Comparison of ENCODE assay signal across 8 cellular contexts in the genomic region with DNA sequence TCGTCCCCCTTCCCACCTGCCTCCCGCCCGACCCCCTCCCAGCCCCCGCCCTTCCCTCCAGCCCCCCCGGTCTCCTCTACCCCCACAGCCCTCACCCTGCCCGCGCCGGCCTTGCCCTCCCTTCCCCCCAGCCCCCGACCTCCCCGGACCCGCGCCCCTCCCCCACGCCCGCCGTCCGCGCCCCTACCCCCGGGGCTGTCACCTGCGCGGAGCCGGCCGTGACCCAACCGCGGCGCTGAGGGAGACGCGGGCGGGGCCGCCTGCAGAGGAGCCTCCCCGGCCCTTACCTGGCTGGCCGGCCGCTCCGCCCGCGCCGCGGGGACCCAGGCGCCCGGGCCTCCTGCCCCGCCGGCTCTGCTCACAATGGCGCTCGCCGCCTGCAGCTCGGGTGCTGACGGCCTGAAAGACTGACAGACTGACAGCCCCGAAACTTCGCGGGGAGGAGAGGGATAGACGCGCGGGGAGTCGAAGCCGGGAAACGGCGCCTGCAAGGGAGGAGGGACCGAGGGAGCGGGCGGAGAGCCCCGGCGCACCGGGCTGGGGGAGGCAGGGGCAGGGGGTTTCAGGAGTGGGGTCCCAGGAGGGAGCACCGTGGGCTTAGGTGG. TPM values are rescaled to one million over a fixed set of nuclear protein-coding genes. Genes with fewer than 3 reads are reported as not detected.
DNase-seq lines count a peak whose midpoint lies in the region; ATAC-seq and TF ChIP-seq lines count a peak whose summit lies in the region.

No MANE protein-coding gene starts in this region.

- peaks cover 5% of the 10 kb centered on the region for H4K20me1 ChIP-seq in MM.1S (ENCODE audit: insufficient read depth, low read length)

- no peaks in the 10 kb centered on the region for H3K27me3 Mint-ChIP-seq in activated naive CD4-positive, alpha-beta T cell treated with anti-CD3 and anti-CD28 coated beads, Interleukin-2, amount 50 U/mL, for 24 hours

- no peak for ATAC-seq in HG02970 (IDR thresholded peaks at IDR 0.05; ENCODE audit: low FRiP score, unreplicated experiment)

- peak overlapping the region; percentile 59 for H3K4me3 ChIP-seq in BE2C (ENCODE audit: low read depth, low read length)
- peak overlapping the region; percentile 75 for H3K4me3 ChIP-seq in MM.1S (ENCODE audit: low read length)
- H3K4me3 ChIP-seq in iPS-18a (ENCODE audit: low read length) = peak overlapping the region; percentile 65

- H3K27ac ChIP-seq in MM.1S (ENCODE audit: low read length) (no peak overlapping the region), iPS-18a (ENCODE audit: low read length) (no peak overlapping the region)

- no peaks in the 10 kb centered on the region for H3K9me3 ChIP-seq in BE2C
- H3K9me3 ChIP-seq in MM.1S (replicated peaks; ENCODE audit: insufficient read depth, low read length) = no peaks in the 10 kb centered on the region
- H3K9me3 ChIP-seq in iPS-18a (ENCODE audit: control insufficient read depth, low read depth, low read length) = no peaks in the 10 kb centered on the region

- no peaks in the 10 kb centered on the region for H3F3A ChIP-seq in MM.1S (ENCODE audit: insufficient read depth, low read length)

- H3K9me2 ChIP-seq in MM.1S (replicated peaks; ENCODE audit: insufficient read depth, low read length) = no peaks in the 10 kb centered on the region

- peaks cover 2% of the 10 kb centered on the region for H3K36me3 Mint-ChIP-seq in activated naive CD4-positive, alpha-beta T cell treated with anti-CD3 and anti-CD28 coated beads, Interleukin-2, amount 50 U/mL, for 24 hours

- H3K79me2 ChIP-seq in MM.1S (ENCODE audit: low read length) = no peaks in the 10 kb centered on the region

- H3K27me3 ChIP-seq in BE2C (peaks cover 2% of the 10 kb centered on the region; the same call in 1 of the 2 replicates), MM.1S (replicated peaks; ENCODE audit: insufficient read depth, low read length) (peaks cover 47% of the 10 kb centered on the region), iPS-18a (ENCODE audit: control insufficient read depth, insufficient read depth, low read length) (peaks cover 56% of the 10 kb centered on the region)

- H3K4me3 Mint-ChIP-seq in activated naive CD4-positive, alpha-beta T cell treated with anti-CD3 and anti-CD28 coated beads, Interleukin-2, amount 50 U/mL, for 24 hours = peak overlapping the region; percentile 82

- H3K9ac ChIP-seq in MM.1S (ENCODE audit: low read length) = no peak overlapping the region
- no peak overlapping the region for H3K9ac ChIP-seq in iPS-18a (ENCODE audit: low read length)

- H3K4me2 ChIP-seq in MM.1S (ENCODE audit: low read depth, low read length) = peak overlapping the region; percentile 95

- H2AFZ ChIP-seq in MM.1S (ENCODE audit: low read length) = peak overlapping the region; percentile 49

- peaks cover 8% of the 10 kb centered on the region for H3K4me1 Mint-ChIP-seq in activated naive CD4-positive, alpha-beta T cell treated with anti-CD3 and anti-CD28 coated beads, Interleukin-2, amount 50 U/mL, for 24 hours

- H3K36me3 ChIP-seq in BE2C = no peaks in the 10 kb centered on the region
- no peaks in the 10 kb centered on the region for H3K36me3 ChIP-seq in MM.1S (replicated peaks; ENCODE audit: insufficient read depth, low read length)
- H3K36me3 ChIP-seq in iPS-18a (ENCODE audit: control insufficient read depth, low read depth, low read length) = no peaks in the 10 kb centered on the region

- DNase-seq in BE2C (peak; percentile 29), MM.1S (peak; percentile 45), iPS-NIHi7 (ENCODE audit: extremely low spot score) (no peak), NCI-H2107 treated with DMSO at 0.1 percent for 48 hours (lab: John Stamatoyannopoulos, UW; ENCODE audit: unreplicated experiment) (no peak)
- DNase-seq in stimulated activated CD4-positive, alpha-beta T cell treated with anti-CD3 and anti-CD28 coated beads, Interleukin-4, amount 100 ng/mL, for 1 hour = peak; percentile 29

- TF ChIP-seq CTCF in BE2C (IDR thresholded peaks at IDR 0.05; ENCODE audit: low read depth, low read length) (no peak), MM.1S (IDR thresholded peaks at IDR 0.05; ENCODE audit: low read length) (no peak)

- H3K27ac Mint-ChIP-seq in activated naive CD4-positive, alpha-beta T cell treated with anti-CD3 and anti-CD28 coated beads, Interleukin-2, amount 50 U/mL, for 24 hours = no peak overlapping the region

- no peaks in the 10 kb centered on the region for H3K9me3 Mint-ChIP-seq in activated naive CD4-positive, alpha-beta T cell treated with anti-CD3 and anti-CD28 coated beads, Interleukin-2, amount 50 U/mL, for 24 hours

- H3K4me1 ChIP-seq in BE2C (peaks cover 17% of the 10 kb centered on the region), MM.1S (ENCODE audit: low read length) (no peaks in the 10 kb centered on the region), iPS-18a (ENCODE audit: control insufficient read depth, low read depth, low read length) (peaks cover 16% of the 10 kb centered on the region)

RNA-seq across cellular contexts. Expression of a gene that starts 0.5 kb away (rescaled TPM):
- 149 TPM for polyA plus RNA-seq in BE2C (2012; ENCODE audit: insufficient read depth, insufficient read length, low read depth)

Comparison
In these comparisons a context has a peak if more than half of its experiments do, and no peak if none do; other contexts are left out.
1. DNase-seq: peak in BE2C (single experiment), MM.1S (single experiment) and stimulated activated CD4-positive, alpha-beta T cell treated with anti-CD3 and anti-CD28 coated beads, Interleukin-4, amount 100 ng/mL, for 1 hour (single experiment); none in iPS-NIHi7 (single experiment) and NCI-H2107 treated with DMSO at 0.1 percent for 48 hours (single experiment).
2. Peak in every context shown above with its lines, with median percentiles within 50 percentile points of each other: H3K4me3 ChIP-seq.